Comparison of ENCODE assay signal across 1 cellular context in genomic region chr7:51316262-51316665, GRCh38.
TF ChIP-seq lines count a peak whose summit lies in the region.

No MANE protein-coding gene starts in this region.

TF ChIP-seq in K562, 482 proteins besides CTCF, POLR2A, EP300 and RAD21 (continued from another document):
- TF ChIP-seq ELF1 (tag; IDR thresholded peaks at IDR 0.05), result no peak
- peak; percentile 42 for TF ChIP-seq RBBP5 (IDR thresholded peaks at IDR 0.05; ENCODE audit: borderline replicate concordance, insufficient read depth, low read length, poor library complexity, severe bottlenecking)
- no peak for TF ChIP-seq MNT (conservative IDR thresholded peaks at IDR 0.05)
- TF ChIP-seq CHD1 (IDR thresholded peaks at IDR 0.05; ENCODE audit: low read length), result peak; percentile 39
- TF ChIP-seq ZNF311 (CRISPR knock-in tag; IDR thresholded peaks at IDR 0.05), result no peak
- TF ChIP-seq CHD4 (IDR thresholded peaks at IDR 0.05; ENCODE audit: insufficient read depth, insufficient replicate concordance, low read depth, low read length, poor library complexity, severe bottlenecking), result no peak
- no peak for TF ChIP-seq KHSRP (IDR thresholded peaks at IDR 0.05)
- TF ChIP-seq FOXP1 (CRISPR knock-in tag; IDR thresholded peaks at IDR 0.05), result 0 out of 2 replicates have a peak, but pooled peaks have one; percentile 40
- TF ChIP-seq ETV5 (CRISPR knock-in tag; IDR thresholded peaks at IDR 0.05; ENCODE audit: low read depth), result no peak
- TF ChIP-seq ZBTB8A (IDR thresholded peaks at IDR 0.05; ENCODE audit: partially characterized antibody), result no peak
- no peak for TF ChIP-seq NCOA4 (IDR thresholded peaks at IDR 0.05; ENCODE audit: partially characterized antibody)
- no peak for TF ChIP-seq FOXK1 (CRISPR knock-in tag; IDR thresholded peaks at IDR 0.05; ENCODE audit: borderline replicate concordance)
- 0 out of 2 replicates have a peak, but pooled peaks have one; percentile 46 for TF ChIP-seq ZNF609 (CRISPR knock-in tag; IDR thresholded peaks at IDR 0.05; ENCODE audit: borderline replicate concordance)
- no peak for TF ChIP-seq E2F1 (CRISPR knock-in tag; IDR thresholded peaks at IDR 0.05)
- no peak for TF ChIP-seq CXXC5 (CRISPR knock-in tag; IDR thresholded peaks at IDR 0.05)
- TF ChIP-seq PHF20 (IDR thresholded peaks at IDR 0.05; ENCODE audit: partially characterized antibody), result no peak
- peak; percentile 10; the same call in 1 of the 2 replicates for TF ChIP-seq ZFX (CRISPR knock-in tag; IDR thresholded peaks at IDR 0.05)
TF ChIP-seq in K562: peak in this region for 5.
